ENCODE assay signal across 1 cellular context in genomic region chr19:344625-345319, GRCh38.
TF ChIP-seq lines count a peak whose summit lies in the region.

TSS of gene MIER2 (minus strand) at chr19:344796. CDS start at chr19:344782, 14 bp downstream.

TF ChIP-seq in IMR-90, 13 proteins besides CTCF, POLR2A, EP300 and RAD21 (continued from another document):
- TF ChIP-seq USF2 (IDR thresholded peaks at IDR 0.05; ENCODE audit: low read depth, low read length) (0 out of 2 replicates have a peak, but pooled peaks have one; percentile 27), FOS (IDR thresholded peaks at IDR 0.05; ENCODE audit: low read depth, low read length) (no peak)
